9 cellular contexts compared by ENCODE assay signal in genomic region chr16:47779201-47780016, GRCh38.
DNase-seq lines count a peak whose midpoint lies in the region; ATAC-seq lines count a peak whose summit lies in the region.
"Had no signal": no experiment of that assay in that cellular context is flagged by ENCODE, and none has a peak within 500 bp of the region (broad histone marks: within the 10 kb centered on the region; RNA-seq: fewer than 3 reads in every experiment).

No MANE protein-coding gene starts in this region.

- H3K27ac Mint-ChIP-seq in activated CD4-positive, alpha-beta T cell treated with anti-CD3 and anti-CD28 coated beads, Interleukin-2, amount 10 ng/mL, durations not matched to agents 7 days and 5 days = peak overlapping the region; percentile 90
- H3K27ac Mint-ChIP-seq: nephron had no signal

- CTCF ChIA-PET in activated CD4-positive, alpha-beta T cell treated with anti-CD3 and anti-CD28 coated beads, Interleukin-2, amount 10 ng/mL, durations not matched to agents 7 days and 5 days (lab: Charles Lee) = no interaction called here

- H3K4me1 Mint-ChIP-seq in activated CD4-positive, alpha-beta T cell treated with anti-CD3 and anti-CD28 coated beads, Interleukin-2, amount 10 ng/mL, durations not matched to agents 7 days and 5 days = peaks cover 10% of the 10 kb centered on the region
- H3K4me1 Mint-ChIP-seq: nephron had no signal

- no peaks in the 10 kb centered on the region for H3K36me3 Mint-ChIP-seq in activated CD4-positive, alpha-beta T cell treated with anti-CD3 and anti-CD28 coated beads, Interleukin-2, amount 10 ng/mL, durations not matched to agents 7 days and 5 days (ENCODE audit: low read depth)

- ATAC-seq in HG02852 (IDR thresholded peaks at IDR 0.05; ENCODE audit: unreplicated experiment) (peak; percentile 70), GM18907 (IDR thresholded peaks at IDR 0.05; ENCODE audit: unreplicated experiment) (no peak), HG03280 (IDR thresholded peaks at IDR 0.05; ENCODE audit: unreplicated experiment) (no peak)

- peak; percentile 67 for DNase-seq in GDM1 (lab: John Stamatoyannopoulos, UW)
- DNase-seq in activated CD4-positive, alpha-beta T cell treated with anti-CD3 and anti-CD28 coated beads, Interleukin-2, amount 10 ng/mL, durations not matched to agents 7 days and 5 days = peak; percentile 17
- DNase-seq in hepatic stellate cell (ENCODE audit: low spot score) = peak; percentile 22
- peak in 2 of 3 experiments; percentile 7 to 10 for DNase-seq in stimulated activated CD4-positive, alpha-beta T cell treated with anti-CD3 and anti-CD28 coated beads, TNF-alpha, amount 100 ng/mL, for 4 hours (ENCODE audit: low read depth in 3 of 3)
- no peak for DNase-seq in cerebellar cortex (ENCODE audit: low spot score)

- peak overlapping the region; percentile 69 for H3K4me3 Mint-ChIP-seq in activated CD4-positive, alpha-beta T cell treated with anti-CD3 and anti-CD28 coated beads, Interleukin-2, amount 10 ng/mL, durations not matched to agents 7 days and 5 days
- H3K4me3 Mint-ChIP-seq: nephron had no signal

- peaks cover 2% of the 10 kb centered on the region for H3K9me3 Mint-ChIP-seq in activated CD4-positive, alpha-beta T cell treated with anti-CD3 and anti-CD28 coated beads, Interleukin-2, amount 10 ng/mL, durations not matched to agents 7 days and 5 days
- H3K9me3 Mint-ChIP-seq: nephron had no signal

- peaks cover 5% of the 10 kb centered on the region for H3K27me3 Mint-ChIP-seq in activated CD4-positive, alpha-beta T cell treated with anti-CD3 and anti-CD28 coated beads, Interleukin-2, amount 10 ng/mL, durations not matched to agents 7 days and 5 days

- POLR2A ChIA-PET in activated CD4-positive, alpha-beta T cell treated with anti-CD3 and anti-CD28 coated beads, Interleukin-2, amount 10 ng/mL, durations not matched to agents 7 days and 5 days (lab: Charles Lee) = no interaction called here
